20 cellular contexts compared by ENCODE assay signal in the genomic region with DNA sequence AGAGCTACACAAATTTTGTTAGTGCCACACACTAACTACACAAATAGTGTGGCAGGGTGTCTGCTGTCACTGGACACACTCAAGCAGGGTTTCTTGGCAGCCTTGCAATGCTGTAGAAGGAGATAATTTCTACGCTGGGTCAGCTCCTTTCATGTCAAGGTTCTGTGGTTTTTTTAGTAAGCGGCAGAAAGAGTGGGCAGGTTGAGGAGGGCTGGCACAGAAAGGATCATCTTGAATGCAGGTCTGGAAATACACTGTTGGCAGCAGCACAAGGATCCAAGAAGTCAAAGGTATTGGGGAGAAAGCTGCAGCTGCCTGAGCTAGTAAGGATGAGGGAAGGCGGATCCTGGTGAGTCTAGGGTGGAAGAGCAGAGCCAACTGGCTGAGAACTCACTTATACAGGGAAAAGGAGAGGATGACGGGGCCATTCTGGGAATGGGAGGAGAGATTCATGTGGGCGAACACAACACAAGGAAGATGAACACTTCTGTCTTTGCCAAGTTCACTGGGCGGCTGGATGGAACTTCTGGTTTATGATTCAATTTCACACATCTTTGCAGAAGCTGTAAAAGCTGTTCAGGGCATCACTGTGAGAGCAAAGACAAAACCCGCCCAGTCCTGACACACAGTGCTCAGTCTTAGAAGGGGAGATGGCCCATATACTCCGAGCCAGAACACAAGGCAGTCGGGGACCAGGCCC.
"Had no signal": no experiment of that assay in that cellular context is flagged by ENCODE, and none has a peak within 500 bp of the region (broad histone marks: within the 10 kb centered on the region; RNA-seq: fewer than 3 reads in every experiment).

No MANE protein-coding gene starts in this region.

- H3K36me3 Mint-ChIP-seq: activated naive CD8-positive, alpha-beta T cell; brain; neural progenitor cell; type B pancreatic cell had no signal

- H3K27ac Mint-ChIP-seq: activated B cell treated with CpG ODN at 0.5 μM for 24 hours; activated CD8-positive, alpha-beta T cell treated with anti-CD3 and anti-CD28 coated beads for 36 hours; activated naive CD8-positive, alpha-beta T cell; activated T-cell treated with anti-CD3 and anti-CD28 coated beads, Interleukin-2, amount 50 U/mL, for 72 hours; neural progenitor cell; T-helper 2 cell treated with Interferon-gamma antibody and Interleukin-4, amounts not matched to agents 5 μg/mL and 100 μg/mL, for 36 hours; type B pancreatic cell had no signal

- H3K79me2 ChIP-seq: parathyroid adenoma had no signal

- H3K4me1 Mint-ChIP-seq: brain had no signal

- H3K27me3 Mint-ChIP-seq: activated B cell treated with CpG ODN at 0.5 μM for 24 hours, type B pancreatic cell had no signal

- ATAC-seq: activated CD8-positive, alpha-beta T cell treated with anti-CD3 and anti-CD28 coated beads for 36 hours; activated T-cell treated with anti-CD3 and anti-CD28 coated beads, Interleukin-2, amount 50 U/mL, for 72 hours had no signal

- H3K27ac ChIP-seq: neural progenitor cell, parathyroid adenoma, skin epidermis, suprapubic skin had no signal

- H3K9ac ChIP-seq: neural progenitor cell, parathyroid adenoma had no signal

- H2AFZ ChIP-seq: neural progenitor cell, parathyroid adenoma had no signal

- H3K4me3 Mint-ChIP-seq: activated B cell treated with CpG ODN at 0.5 μM for 24 hours; activated CD8-positive, alpha-beta T cell treated with anti-CD3 and anti-CD28 coated beads for 36 hours; activated naive CD8-positive, alpha-beta T cell; activated T-cell treated with anti-CD3 and anti-CD28 coated beads, Interleukin-2, amount 50 U/mL, for 72 hours; brain; neural progenitor cell; T-helper 2 cell treated with Interferon-gamma antibody and Interleukin-4, amounts not matched to agents 5 μg/mL and 100 μg/mL, for 36 hours; type B pancreatic cell had no signal

- H3K27me3 ChIP-seq: suprapubic skin had no signal

- H3K4me1 ChIP-seq: neural progenitor cell, parathyroid adenoma, suprapubic skin had no signal

- H3K9me3 ChIP-seq: suprapubic skin had no signal

- DNase-seq: activated B cell treated with CpG ODN at 0.5 μM for 24 hours; activated CD4-positive, alpha-beta T cell treated with anti-CD3 and anti-CD28 coated beads for 48 hours; activated CD8-positive, alpha-beta memory T cell treated with anti-CD3 and anti-CD28 coated beads, Interleukin-2, amount 50 U/mL, for 4 hours; activated CD8-positive, alpha-beta T cell treated with anti-CD3 and anti-CD28 coated beads for 36 hours; activated gamma-delta T cell; activated T-cell treated with anti-CD3 and anti-CD28 coated beads, Interleukin-2, amount 50 U/mL, for 72 hours; effector CD8-positive, alpha-beta T cell; retina; stimulated activated CD4-positive, alpha-beta T cell treated with anti-CD3 and anti-CD28 coated beads, Interleukin-15, amount 100 ng/mL, for 24 hours; stimulated activated CD4-positive, alpha-beta T cell treated with anti-CD3 and anti-CD28 coated beads, Interleukin-4, amount 100 ng/mL, for 1 hour; stimulated activated naive CD4-positive, alpha-beta T cell; SW 1271 had no signal

- H3K4me3 ChIP-seq: neural progenitor cell, skin epidermis, suprapubic skin had no signal

- H3K4me2 ChIP-seq: neural progenitor cell had no signal

- H3K36me3 ChIP-seq: neural progenitor cell, suprapubic skin had no signal
